In the genomic region with DNA sequence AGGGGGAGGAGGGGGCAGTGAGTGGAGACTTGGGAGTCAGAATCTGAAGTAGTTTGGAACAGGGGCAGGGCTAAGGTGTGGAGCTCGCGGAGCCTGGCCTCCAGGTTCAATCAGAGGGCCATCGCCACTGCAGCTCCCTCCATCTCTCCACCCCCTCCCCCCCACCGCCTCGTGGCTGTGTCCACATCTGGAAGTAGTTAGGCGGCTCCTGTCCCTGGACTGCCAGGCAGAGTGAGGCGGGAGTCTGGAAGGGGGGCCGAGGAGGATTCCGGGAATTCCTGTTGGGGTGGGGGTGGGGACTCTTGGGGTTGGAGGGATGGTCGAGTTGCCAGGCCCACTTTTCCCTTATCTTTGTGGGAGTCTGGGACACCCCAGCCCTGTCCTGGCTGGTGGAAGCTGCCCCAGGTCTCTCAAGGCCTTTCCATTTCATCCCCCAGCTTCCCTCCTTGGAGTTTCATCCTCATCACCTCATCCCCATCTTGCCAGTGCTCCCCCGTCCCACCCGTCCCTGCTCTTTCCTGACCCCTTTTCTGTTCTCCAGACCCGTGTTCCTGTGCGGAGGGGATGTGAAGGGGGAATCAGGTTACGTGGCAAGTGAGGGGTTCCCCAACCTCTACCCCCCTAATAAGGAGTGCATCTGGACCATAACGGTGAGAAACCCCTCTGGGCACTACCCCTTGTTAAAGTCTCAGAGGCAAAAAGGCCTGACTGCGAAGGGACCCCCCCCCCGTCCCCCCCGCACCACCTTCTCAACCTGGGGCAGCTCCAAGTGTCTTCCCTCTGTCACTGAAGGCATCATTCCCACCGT, we compare ENCODE assay signal across 10 cellular contexts. TPM values are rescaled to one million over a fixed set of nuclear protein-coding genes. Genes with fewer than 3 reads are reported as not detected.
DNase-seq lines count a peak whose midpoint lies in the region; ATAC-seq and TF ChIP-seq lines count a peak whose summit lies in the region.
"Had no signal": no experiment of that assay in that cellular context is flagged by ENCODE, and none has a peak within 500 bp of the region (broad histone marks: within the 10 kb centered on the region; RNA-seq: fewer than 3 reads in every experiment).

No MANE protein-coding gene starts in this region.

- ATAC-seq in Right ventricle myocardium superior (ENCODE audit: poor library complexity) (peak; percentile 52), gastrocnemius medialis (no peak)

- TF ChIP-seq POLR2A in gastrocnemius medialis (IDR thresholded peaks at IDR 0.05), result no peak

- peaks cover 0 to 15% (median 8%) of the 10 kb centered on the region in 3 donors for H3K27me3 ChIP-seq in gastrocnemius medialis

- TF ChIP-seq CTCF in gastrocnemius medialis (IDR thresholded peaks at IDR 0.05 in 4 of 5, conservative IDR thresholded peaks at IDR 0.05 in 1 of 5), result no peak

- no peaks in the 10 kb centered on the region for H3K36me3 ChIP-seq in gastrocnemius medialis
- H3K36me3 ChIP-seq: neutrophil had no signal

- H3K4me1 ChIP-seq in gastrocnemius medialis, result peaks cover 4 to 13% of the 10 kb centered on the region in 2 donors

- no peaks in the 10 kb centered on the region for H3K9me3 ChIP-seq in gastrocnemius medialis
- H3K9me3 ChIP-seq: neutrophil had no signal

- intact Hi-C loops in Right ventricle myocardium superior (cut with DNase I) (loop anchor here (5.0 kb wide), 1 partner anchor 89 kb away; a partner anchor contains a TSS), gastrocnemius medialis (cut with DNase I; ENCODE audit: low total_unique reads) (loop anchor here (10.0 kb wide), 1 partner anchor 1472 kb away; no protein-coding TSS in a partner anchor)

- H3K4me3 ChIP-seq in gastrocnemius medialis, result peak overlapping the region in 3 of 4 donors; percentile 88 to 99 (median 90)

- H3K27ac ChIP-seq in gastrocnemius medialis, result peak overlapping the region; percentile 74 to 85 (median 77)

- DNase-seq in GM04504 (ENCODE audit: low read depth) (peak; percentile 84), SW480 (ENCODE audit: low spot score) (peak; percentile 45), Right ventricle myocardium superior (peak; percentile 87), gastrocnemius medialis (peak; percentile 47 to 60), NCI-H187 (lab: John Stamatoyannopoulos, UW) (no peak), foreskin melanocyte (no peak), HuH-7.5 (ENCODE audit: low spot score) (no peak)
- DNase-seq in stimulated activated CD8-positive, alpha-beta memory T cell treated with anti-CD3 and anti-CD28 coated beads, Interleukin-4, amount 100 ng/mL, for 48 hours, result no peak
- DNase-seq: NCI-H2107 had no signal

- in situ Hi-C loops in gastrocnemius medialis (cut with MboI; ENCODE audit: low sequenced_read_pairs in 4 of 4), result no loop called here

RNA-seq across cellular contexts. Expression of a gene that starts 0.9 kb away (rescaled TPM):
- 42.2 TPM for total RNA-seq in Right ventricle myocardium superior
- total RNA-seq in gastrocnemius medialis, result 10 to 100 TPM in 1 of 4 donors, 1 to 10 TPM in 3; 1.6 to 17.3 (median 5.7) TPM

RNA-seq across cellular contexts. Expression of a gene that starts 9.2 kb away (rescaled TPM):
- total RNA-seq in Right ventricle myocardium superior, result 9.3 TPM
- 1 to 10 TPM; 3.5 to 9.1 (median 4.6) TPM for total RNA-seq in gastrocnemius medialis

RNA-seq across cellular contexts. Expression of a gene that starts 17.0 kb away (rescaled TPM):
- 0.35 TPM for total RNA-seq in Right ventricle myocardium superior
- not detected for total RNA-seq in gastrocnemius medialis

RNA-seq across cellular contexts. Expression of a gene that starts 17.2 kb away (rescaled TPM):
- total RNA-seq in Right ventricle myocardium superior (22.8 TPM), gastrocnemius medialis (100 to 1,000 TPM in 1 of 4 donors, 10 to 100 TPM in 3; 71.1 to 105 (median 89.0) TPM)

RNA-seq across cellular contexts. Expression of a gene that starts 29.4 kb away (rescaled TPM):
- total RNA-seq in Right ventricle myocardium superior (0.54 TPM), gastrocnemius medialis (under 1 TPM in 1 of 4 donors, not detected in 3; 0.49 TPM)

Comparison
In these comparisons a context has a peak if more than half of its experiments do, and no peak if none do; other contexts are left out.
1. DNase-seq: peak in GM04504 (single experiment), SW480 (single experiment), Right ventricle myocardium superior (single experiment) and gastrocnemius medialis (2 of 2); none in stimulated activated CD8-positive, alpha-beta memory T cell treated with anti-CD3 and anti-CD28 coated beads, Interleukin-4, amount 100 ng/mL, for 48 hours (single experiment), NCI-H187 (0 of 2), foreskin melanocyte (single experiment) and HuH-7.5 (single experiment).